Comparison of ENCODE assay signal across 8 cellular contexts in genomic region chr21:46322351-46323226, GRCh38. TPM values are rescaled to one million over a fixed set of nuclear protein-coding genes. Genes with fewer than 3 reads are reported as not detected.
DNase-seq lines count a peak whose midpoint lies in the region; ATAC-seq and TF ChIP-seq lines count a peak whose summit lies in the region.

No MANE protein-coding gene starts in this region.

- WGBS in heart right ventricle, 2 donors, result 6 to 8% methylated on average over 50 of the region's 50 CpGs

- peaks cover 53% of the 10 kb centered on the region for H3K36me3 Mint-ChIP-seq in activated CD4-positive, alpha-beta memory T cell treated with anti-CD3 and anti-CD28 coated beads, Interleukin-2, amount 10 ng/mL, durations not matched to agents 7 days and 5 days (ENCODE audit: low read depth)

- H3K4me1 Mint-ChIP-seq in activated CD4-positive, alpha-beta memory T cell treated with anti-CD3 and anti-CD28 coated beads, Interleukin-2, amount 10 ng/mL, durations not matched to agents 7 days and 5 days, result peaks cover 47% of the 10 kb centered on the region

- H3K4me1 ChIP-seq in BE2C, result no peaks in the 10 kb centered on the region; the same call in 1 of the 2 replicates
- peaks cover 6 to 46% (median 28%) of the 10 kb centered on the region in 9 donors for H3K4me1 ChIP-seq in heart right ventricle

- no peaks in the 10 kb centered on the region for H3K9me3 ChIP-seq in BE2C
- no peaks in the 10 kb centered on the region for H3K9me3 ChIP-seq in heart right ventricle

- H3K4me3 ChIP-seq in BE2C (ENCODE audit: low read depth, low read length) (peak overlapping the region; percentile 99), heart right ventricle (peak overlapping the region; percentile 81 to 100 (median 92)), skeletal muscle cell (ENCODE audit: low read depth, low read length) (peak overlapping the region; percentile 96)

- peak overlapping the region; percentile 93 for H3K27ac Mint-ChIP-seq in activated CD4-positive, alpha-beta memory T cell treated with anti-CD3 and anti-CD28 coated beads, Interleukin-2, amount 10 ng/mL, durations not matched to agents 7 days and 5 days

- peak overlapping the region in 6 of 10 donors; percentile 21 to 98 (median 74) for H3K27ac ChIP-seq in heart right ventricle

- intact Hi-C loops in heart right ventricle (cut with DNase I), result loop anchor here in 3 of 10 donors (2.0 to 10.0 kb wide), 4 partner anchors 35 to 138 kb away; partner anchors contain the start of genes YBEY (in 2 of the 3), MCM3AP (in 1 of the 3) and SPATC1L (in 1 of the 3)

- ATAC-seq in heart right ventricle, result no peak
- ATAC-seq in HG02870 (IDR thresholded peaks at IDR 0.05; ENCODE audit: unreplicated experiment), result no peak

- POLR2A ChIA-PET in HEK293T (lab: Yijun Ruan, JAX), result interaction anchor here (0.6 to 2.7 kb wide), 7 partner anchors 8 to 313 kb away, joined by 3 to 12 read pairs (median 4); partner anchors contain the start of genes MCM3AP and YBEY
- POLR2A ChIA-PET in activated CD4-positive, alpha-beta memory T cell treated with anti-CD3 and anti-CD28 coated beads, Interleukin-2, amount 10 ng/mL, durations not matched to agents 7 days and 5 days (lab: Charles Lee), result interaction anchor here (0.7 to 3.3 kb wide), 22 partner anchors 9 to 1448 kb away, joined by 3 to 37 read pairs (median 6); partner anchors contain the start of genes DIP2A, LSS, MCM3AP and PRMT2

- H3K27me3 Mint-ChIP-seq in activated CD4-positive, alpha-beta memory T cell treated with anti-CD3 and anti-CD28 coated beads, Interleukin-2, amount 10 ng/mL, durations not matched to agents 7 days and 5 days, result no peaks in the 10 kb centered on the region

- DNase-seq in BE2C (no peak), HEK293T (ENCODE audit: extremely low spot score) (peak; percentile 21), heart right ventricle (no peak), skeletal muscle cell (ENCODE audit: low read depth) (no peak), hypothalamus (lab: John Stamatoyannopoulos, UW) (no peak), HuH-7.5 (ENCODE audit: low spot score) (no peak)
- peak; percentile 34 for DNase-seq in activated CD4-positive, alpha-beta memory T cell treated with anti-CD3 and anti-CD28 coated beads, Interleukin-2, amount 10 ng/mL, durations not matched to agents 7 days and 5 days

- H3K36me3 ChIP-seq in BE2C (peaks cover 6% of the 10 kb centered on the region), heart right ventricle (peaks cover 0 to 12% (median 0%) of the 10 kb centered on the region in 9 donors)

- H3K27me3 ChIP-seq in BE2C, result no peaks in the 10 kb centered on the region
- H3K27me3 ChIP-seq in heart right ventricle, result no peaks in the 10 kb centered on the region

- CTCF ChIA-PET in HEK293T (lab: Yijun Ruan, JAX), result no interaction called here
- CTCF ChIA-PET in activated CD4-positive, alpha-beta memory T cell treated with anti-CD3 and anti-CD28 coated beads, Interleukin-2, amount 10 ng/mL, durations not matched to agents 7 days and 5 days (lab: Charles Lee), result interaction anchor here (0.9 to 1.5 kb wide), 3 partner anchors 170 to 179 kb away, joined by 3 to 5 read pairs (median 3); no protein-coding TSS in a partner anchor

- H3K9me3 Mint-ChIP-seq in activated CD4-positive, alpha-beta memory T cell treated with anti-CD3 and anti-CD28 coated beads, Interleukin-2, amount 10 ng/mL, durations not matched to agents 7 days and 5 days, result no peaks in the 10 kb centered on the region

- no peak for TF ChIP-seq CTCF in BE2C (IDR thresholded peaks at IDR 0.05; ENCODE audit: low read depth, low read length)
- TF ChIP-seq CTCF in heart right ventricle (IDR thresholded peaks at IDR 0.05), result no peak

- peak overlapping the region; percentile 84 for H3K4me3 Mint-ChIP-seq in activated CD4-positive, alpha-beta memory T cell treated with anti-CD3 and anti-CD28 coated beads, Interleukin-2, amount 10 ng/mL, durations not matched to agents 7 days and 5 days

TF ChIP-seq in HEK293T, 16 proteins besides CTCF, POLR2A, EP300 and RAD21:
- TF ChIP-seq PKNOX1 (IDR thresholded peaks at IDR 0.05), result no peak
- no peak for TF ChIP-seq ARNT (IDR thresholded peaks at IDR 0.05)
- no peak for TF ChIP-seq SP1 (IDR thresholded peaks at IDR 0.05)
- no peak for TF ChIP-seq TARDBP (IDR thresholded peaks at IDR 0.05)
- TF ChIP-seq HDGF (IDR thresholded peaks at IDR 0.05; ENCODE audit: borderline replicate concordance), result peak; percentile 20; the same call in 1 of the 2 replicates
- TF ChIP-seq FOXM1 (IDR thresholded peaks at IDR 0.05; ENCODE audit: borderline replicate concordance), result no peak
- TF ChIP-seq CTBP1 (IDR thresholded peaks at IDR 0.05; ENCODE audit: borderline replicate concordance), result no peak

RNA-seq across cellular contexts. Expression of gene C21orf58, which starts 1.1 kb away (rescaled TPM):
- polyA plus RNA-seq in BE2C (2012; ENCODE audit: insufficient read depth, insufficient read length, low read depth), result 3.7 TPM
- 10 to 100 TPM; 47.7 to 49.4 TPM for total RNA-seq in activated CD4-positive, alpha-beta memory T cell treated with anti-CD3 and anti-CD28 coated beads, Interleukin-2, amount 10 ng/mL, durations not matched to agents 7 days and 5 days
- total RNA-seq in heart right ventricle, result 1 to 10 TPM in 8 of 10 donors, under 1 TPM in 2; 0.98 to 2.0 (median 1.3) TPM
- 1 to 10 TPM in 1 of 2 donors, under 1 TPM in 1; 0.51 to 2.9 TPM for polyA plus RNA-seq in heart right ventricle

RNA-seq across cellular contexts. Expression of gene PCNT, which starts 1.4 kb away (rescaled TPM):
- 32.9 TPM for polyA plus RNA-seq in BE2C (2012; ENCODE audit: insufficient read depth, insufficient read length, low read depth)
- total RNA-seq in activated CD4-positive, alpha-beta memory T cell treated with anti-CD3 and anti-CD28 coated beads, Interleukin-2, amount 10 ng/mL, durations not matched to agents 7 days and 5 days, result 10 to 100 TPM; 63.7 to 63.9 TPM
- 10 to 100 TPM; 17.5 to 58.6 (median 29.7) TPM for total RNA-seq in heart right ventricle
- 10 to 100 TPM; 23.0 to 25.4 TPM for polyA plus RNA-seq in heart right ventricle

RNA-seq across cellular contexts. Expression of gene YBEY, which starts 36.4 kb away (rescaled TPM):
- polyA plus RNA-seq in BE2C (2012; ENCODE audit: insufficient read depth, insufficient read length, low read depth), result 8.3 TPM
- total RNA-seq in activated CD4-positive, alpha-beta memory T cell treated with anti-CD3 and anti-CD28 coated beads, Interleukin-2, amount 10 ng/mL, durations not matched to agents 7 days and 5 days, result 10 to 100 TPM; 10.8 to 12.1 TPM
- total RNA-seq in heart right ventricle, result 10 to 100 TPM; 11.9 to 25.7 (median 16.7) TPM
- polyA plus RNA-seq in heart right ventricle, result 10 to 100 TPM; 15.8 to 18.1 TPM

RNA-seq across cellular contexts. Expression of gene MCM3AP, which starts 37.2 kb away (rescaled TPM):
- 79.8 TPM for polyA plus RNA-seq in BE2C (2012; ENCODE audit: insufficient read depth, insufficient read length, low read depth)
- 100 to 1,000 TPM; 109 to 121 TPM for total RNA-seq in activated CD4-positive, alpha-beta memory T cell treated with anti-CD3 and anti-CD28 coated beads, Interleukin-2, amount 10 ng/mL, durations not matched to agents 7 days and 5 days
- total RNA-seq in heart right ventricle, result 10 to 100 TPM; 45.6 to 68.4 (median 53.9) TPM
- polyA plus RNA-seq in heart right ventricle, result 10 to 100 TPM; 31.0 to 37.1 TPM

Comparison
In these comparisons a context has a peak if more than half of its experiments do, and no peak if none do; other contexts are left out.
1. DNase-seq: peak in HEK293T (single experiment) and activated CD4-positive, alpha-beta memory T cell treated with anti-CD3 and anti-CD28 coated beads, Interleukin-2, amount 10 ng/mL, durations not matched to agents 7 days and 5 days (single experiment); none in BE2C (single experiment), heart right ventricle (0 of 2), skeletal muscle cell (single experiment), hypothalamus (0 of 51) and HuH-7.5 (single experiment).
2. RNA of gene C21orf58, which starts 1.1 kb away (total RNA-seq): 47.7 to 49.4 TPM in activated CD4-positive, alpha-beta memory T cell treated with anti-CD3 and anti-CD28 coated beads, Interleukin-2, amount 10 ng/mL, durations not matched to agents 7 days and 5 days; 0.98 to 2.0 TPM in heart right ventricle; every median in the first group is over 10 times any median in the second.
3. Peak in every context shown above with its lines, with median percentiles within 50 percentile points of each other: H3K4me3 ChIP-seq.